In genomic region chr11:131065435-131066295, GRCh38 we compare ENCODE assay signal across 1 cellular context.
TF ChIP-seq lines count a peak whose summit lies in the region.

No MANE protein-coding gene starts in this region.

TF ChIP-seq in GM23338, 12 proteins besides CTCF, POLR2A, EP300 and RAD21 (continued from another document):
- no peak for TF ChIP-seq ZNF462 (CRISPR knock-in tag; IDR thresholded peaks at IDR 0.05)
- no peak for TF ChIP-seq STAT1 (IDR thresholded peaks at IDR 0.05; ENCODE audit: unreplicated experiment)
- TF ChIP-seq POLR2AphosphoS5 (IDR thresholded peaks at IDR 0.05; ENCODE audit: low read depth) = no peak
- no peak for TF ChIP-seq REST (IDR thresholded peaks at IDR 0.05; ENCODE audit: unreplicated experiment)
- TF ChIP-seq CREB1 (CRISPR knock-in tag; IDR thresholded peaks at IDR 0.05; ENCODE audit: low read depth) = no peak
- TF ChIP-seq NANOG (IDR thresholded peaks at IDR 0.05; ENCODE audit: borderline replicate concordance) = no peak
- TF ChIP-seq EZH2phosphoT487 (IDR thresholded peaks at IDR 0.05; ENCODE audit: unreplicated experiment) = no peak
- TF ChIP-seq ETS1 (IDR thresholded peaks at IDR 0.05) = no peak
- TF ChIP-seq JUNB (IDR thresholded peaks at IDR 0.05; ENCODE audit: unreplicated experiment) = no peak
